12 cellular contexts compared by ENCODE assay signal in the genomic region with DNA sequence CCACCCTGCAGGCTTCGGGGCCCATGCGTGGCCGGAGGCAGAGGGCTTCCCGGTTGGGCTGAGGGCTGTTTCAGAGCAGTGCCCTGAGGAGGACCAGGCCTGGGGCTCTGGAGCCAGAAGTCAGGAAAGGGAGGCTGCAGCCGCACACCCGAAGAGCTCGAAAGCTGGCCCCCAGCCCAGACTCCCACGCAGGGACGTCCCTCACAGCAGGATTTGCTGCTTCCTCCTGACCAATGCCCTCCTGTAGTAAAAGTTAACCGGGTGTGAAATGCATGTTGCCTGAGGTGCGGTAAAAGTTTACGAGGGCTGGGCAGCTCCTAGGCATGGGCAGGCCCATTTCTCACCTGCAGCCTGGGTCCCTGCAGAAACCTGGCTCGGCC.
DNase-seq lines count a peak whose midpoint lies in the region; ATAC-seq, FAIRE-seq and TF ChIP-seq lines count a peak whose summit lies in the region.
"Had no signal": no experiment of that assay in that cellular context is flagged by ENCODE, and none has a peak within 500 bp of the region (broad histone marks: within the 10 kb centered on the region; RNA-seq: fewer than 3 reads in every experiment).

No MANE protein-coding gene starts in this region.

- in situ Hi-C loops in ACHN (cut with HindIII; ENCODE audit: low pct_ligation_motif_present, low pct_unique_long_range_greater_than_20kb, low sequenced_read_pairs) = no loop called here

- H3K27me3 Mint-ChIP-seq in osteocyte (ENCODE audit: unreplicated experiment) = no peaks in the 10 kb centered on the region
- H3K27me3 Mint-ChIP-seq in stimulated activated memory B cell treated with anti-CD40 and anti-IgM and Interleukin-4, amounts not matched to agents 10 μg/mL and 1 μg/mL and 100 μg/mL, for 72 hours = peaks cover 38% of the 10 kb centered on the region

- TF ChIP-seq CTCF in osteocyte (IDR thresholded peaks at IDR 0.05) (no peak), D721Med (IDR thresholded peaks at IDR 0.05; ENCODE audit: insufficient read depth, missing control alignments) (no peak)

- H3K4me1 Mint-ChIP-seq in osteocyte (ENCODE audit: unreplicated experiment) = peaks cover 34% of the 10 kb centered on the region
- H3K4me1 Mint-ChIP-seq in stimulated activated memory B cell treated with anti-CD40 and anti-IgM and Interleukin-4, amounts not matched to agents 10 μg/mL and 1 μg/mL and 100 μg/mL, for 72 hours = no peaks in the 10 kb centered on the region

- peak overlapping the region; percentile 92 for H3K27ac Mint-ChIP-seq in osteocyte (ENCODE audit: unreplicated experiment)
- no peak overlapping the region for H3K27ac Mint-ChIP-seq in stimulated activated memory B cell treated with anti-CD40 and anti-IgM and Interleukin-4, amounts not matched to agents 10 μg/mL and 1 μg/mL and 100 μg/mL, for 72 hours

- H3K4me3 Mint-ChIP-seq in osteocyte (ENCODE audit: unreplicated experiment) = no peak overlapping the region
- H3K4me3 Mint-ChIP-seq in stimulated activated memory B cell treated with anti-CD40 and anti-IgM and Interleukin-4, amounts not matched to agents 10 μg/mL and 1 μg/mL and 100 μg/mL, for 72 hours = no peak overlapping the region
- H3K4me3 Mint-ChIP-seq: immature natural killer cell had no signal

- H3K27ac ChIP-seq in angular gyrus (ENCODE audit: low read depth, low read length) = peak overlapping the region; percentile 51

- H3K9me3 Mint-ChIP-seq in osteocyte (ENCODE audit: unreplicated experiment) = no peaks in the 10 kb centered on the region
- H3K9me3 Mint-ChIP-seq in stimulated activated memory B cell treated with anti-CD40 and anti-IgM and Interleukin-4, amounts not matched to agents 10 μg/mL and 1 μg/mL and 100 μg/mL, for 72 hours = peaks cover 3% of the 10 kb centered on the region
- H3K9me3 Mint-ChIP-seq: immature natural killer cell had no signal

- DNase-seq in ACHN (peak; percentile 36), cardiac septum (ENCODE audit: low spot score) (peak; percentile 85), osteocyte (ENCODE audit: extremely low spot score, unreplicated experiment) (no peak), GOT3 (lab: John Stamatoyannopoulos, UW) (no peak), D721Med (ENCODE audit: insufficient read length, low spot score) (no peak), DMS114 treated with DMSO at 0.1 percent for 48 hours (lab: John Stamatoyannopoulos, UW; ENCODE audit: unreplicated experiment) (no peak)
- DNase-seq: immature natural killer cell, NCI-H345 had no signal

- no peak for ATAC-seq in stimulated activated memory B cell treated with anti-CD40 and anti-IgM and Interleukin-4, amounts not matched to agents 10 μg/mL and 1 μg/mL and 100 μg/mL, for 72 hours
- ATAC-seq: K562 had no signal

- intact Hi-C loops in cardiac septum (cut with DNase I) = no loop called here

- FAIRE-seq in D721Med (lab: Jason Lieb, UNC) = no peak
- FAIRE-seq: colon, K562 had no signal

- H3K36me3 Mint-ChIP-seq in osteocyte (ENCODE audit: unreplicated experiment) = no peaks in the 10 kb centered on the region
- no peaks in the 10 kb centered on the region for H3K36me3 Mint-ChIP-seq in stimulated activated memory B cell treated with anti-CD40 and anti-IgM and Interleukin-4, amounts not matched to agents 10 μg/mL and 1 μg/mL and 100 μg/mL, for 72 hours
- H3K36me3 Mint-ChIP-seq: immature natural killer cell had no signal

Comparison
In these comparisons a context has a peak if more than half of its experiments do, and no peak if none do; other contexts are left out.
1. DNase-seq: peak in ACHN (single experiment) and cardiac septum (single experiment); none in osteocyte (single experiment), GOT3 (single experiment), D721Med (single experiment) and DMS114 treated with DMSO at 0.1 percent for 48 hours (single experiment).